13 cellular contexts compared by ENCODE assay signal in genomic region chr12:113065126-113066007, GRCh38. TPM values are rescaled to one million over a fixed set of nuclear protein-coding genes. Genes with fewer than 3 reads are reported as not detected.
DNase-seq lines count a peak whose midpoint lies in the region; ATAC-seq and TF ChIP-seq lines count a peak whose summit lies in the region.
"Had no signal": no experiment of that assay in that cellular context is flagged by ENCODE, and none has a peak within 500 bp of the region (broad histone marks: within the 10 kb centered on the region; RNA-seq: fewer than 3 reads in every experiment).

No MANE protein-coding gene starts in this region.

- ATAC-seq in foreskin keratinocyte (peak; percentile 54), HG02970 (IDR thresholded peaks at IDR 0.05; ENCODE audit: low FRiP score, unreplicated experiment) (no peak), GM18505 (IDR thresholded peaks at IDR 0.05; ENCODE audit: unreplicated experiment) (no peak)
- peak; percentile 40 for ATAC-seq in stimulated activated memory B cell treated with anti-CD40 and anti-IgM and Interleukin-4, amounts not matched to agents 10 μg/mL and 1 μg/mL and 100 μg/mL, for 72 hours

- CTCF ChIA-PET in MCF 10A (lab: Yijun Ruan, JAX) = interaction anchor here (1.2 to 4.4 kb wide), 2 partner anchors 17 to 109 kb away, joined by 4 to 21 read pairs; no protein-coding TSS in a partner anchor

- DNase-seq in T47D (ENCODE audit: low read depth in 1 of 2, low spot score in 1 of 2) (peak; percentile 52 to 84), MCF 10A (ENCODE audit: unreplicated experiment) (no peak), NCI-H2171 treated with DMSO at 0.1 percent for 48 hours (lab: John Stamatoyannopoulos, UW) (peak; percentile 64), foreskin keratinocyte (no peak)
- DNase-seq in stimulated activated CD4-positive, alpha-beta T cell treated with anti-CD3 and anti-CD28 coated beads, Interleukin-2, amount 100 ng/mL, for 48 hours = no peak
- DNase-seq: heart right ventricle had no signal

- no TSS peak for BruUV-seq in MCF 10A (replicated peaks; lab: Mats Ljungman, UMichigan)

- no peaks in the 10 kb centered on the region for H3K9me3 Mint-ChIP-seq in MCF 10A (ENCODE audit: unreplicated experiment)
- no peaks in the 10 kb centered on the region for H3K9me3 Mint-ChIP-seq in stimulated activated memory B cell treated with anti-CD40 and anti-IgM and Interleukin-4, amounts not matched to agents 10 μg/mL and 1 μg/mL and 100 μg/mL, for 72 hours

- peaks cover 13% of the 10 kb centered on the region for H3K27me3 Mint-ChIP-seq in MCF 10A (ENCODE audit: insufficient read depth, unreplicated experiment)
- H3K27me3 Mint-ChIP-seq in stimulated activated memory B cell treated with anti-CD40 and anti-IgM and Interleukin-4, amounts not matched to agents 10 μg/mL and 1 μg/mL and 100 μg/mL, for 72 hours = no peaks in the 10 kb centered on the region

- H3K27ac Mint-ChIP-seq in MCF 10A (ENCODE audit: low read depth, unreplicated experiment) = no peak overlapping the region
- H3K27ac Mint-ChIP-seq in stimulated activated memory B cell treated with anti-CD40 and anti-IgM and Interleukin-4, amounts not matched to agents 10 μg/mL and 1 μg/mL and 100 μg/mL, for 72 hours = no peak overlapping the region

- intact Hi-C loops in MCF 10A (cut with micrococcal nuclease) = no loop called here

- H3K4me3 Mint-ChIP-seq in MCF 10A (ENCODE audit: unreplicated experiment) = no peak overlapping the region
- peak overlapping the region; percentile 58 for H3K4me3 Mint-ChIP-seq in stimulated activated memory B cell treated with anti-CD40 and anti-IgM and Interleukin-4, amounts not matched to agents 10 μg/mL and 1 μg/mL and 100 μg/mL, for 72 hours

- H3K27me3 ChIP-seq in foreskin keratinocyte = peaks cover 38% of the 10 kb centered on the region

- H3K4me1 ChIP-seq in foreskin keratinocyte = no peaks in the 10 kb centered on the region

- H3K4me1 Mint-ChIP-seq in MCF 10A (ENCODE audit: insufficient read depth, unreplicated experiment) = no peaks in the 10 kb centered on the region
- H3K4me1 Mint-ChIP-seq in stimulated activated memory B cell treated with anti-CD40 and anti-IgM and Interleukin-4, amounts not matched to agents 10 μg/mL and 1 μg/mL and 100 μg/mL, for 72 hours = peaks cover 84% of the 10 kb centered on the region

- H3K36me3 Mint-ChIP-seq in MCF 10A (ENCODE audit: insufficient read depth, unreplicated experiment) = no peaks in the 10 kb centered on the region
- peaks cover 25% of the 10 kb centered on the region for H3K36me3 Mint-ChIP-seq in stimulated activated memory B cell treated with anti-CD40 and anti-IgM and Interleukin-4, amounts not matched to agents 10 μg/mL and 1 μg/mL and 100 μg/mL, for 72 hours

- POLR2A ChIA-PET in MCF 10A (lab: Yijun Ruan, JAX) = no interaction called here

- no peak overlapping the region for H3K27ac ChIP-seq in foreskin keratinocyte
- H3K27ac ChIP-seq: heart right ventricle, KMS-11, SK-N-MC had no signal

- TF ChIP-seq POLR2A in GM18505 (IDR thresholded peaks at IDR 0.05; ENCODE audit: borderline replicate concordance, extremely low read depth, insufficient read depth, insufficient read length) = no peak

- in situ Hi-C loops in T47D (cut with HindIII; ENCODE audit: low pct_unique_long_range_greater_than_20kb, low sequenced_read_pairs) = no loop called here

- TF ChIP-seq CTCF in MCF 10A (IDR thresholded peaks at IDR 0.05; ENCODE audit: unreplicated experiment) (no peak), foreskin keratinocyte (conservative IDR thresholded peaks at IDR 0.05) (no peak)

RNA-seq across cellular contexts. Expression of gene DTX1, which starts 8.8 kb away (rescaled TPM):
- total RNA-seq in MCF 10A (2022) (not detected in 2 replicates), foreskin keratinocyte (not detected in 2 replicates)
- polyA plus RNA-seq in foreskin keratinocyte = not detected in 2 replicates
- total RNA-seq: osteocyte had no signal
- polyA plus RNA-seq: BJ had no signal

Comparison
In these comparisons a context has a peak if more than half of its experiments do, and no peak if none do; other contexts are left out.
1. DNase-seq: peak in T47D (2 of 2) and NCI-H2171 treated with DMSO at 0.1 percent for 48 hours (single experiment); none in MCF 10A (single experiment), foreskin keratinocyte (0 of 2) and stimulated activated CD4-positive, alpha-beta T cell treated with anti-CD3 and anti-CD28 coated beads, Interleukin-2, amount 100 ng/mL, for 48 hours (0 of 2).
2. ATAC-seq: peak in foreskin keratinocyte (single experiment) and stimulated activated memory B cell treated with anti-CD40 and anti-IgM and Interleukin-4, amounts not matched to agents 10 μg/mL and 1 μg/mL and 100 μg/mL, for 72 hours (single experiment); none in HG02970 (single experiment) and GM18505 (single experiment).